Comparison of ENCODE assay signal across 2 cellular contexts in the genomic region with DNA sequence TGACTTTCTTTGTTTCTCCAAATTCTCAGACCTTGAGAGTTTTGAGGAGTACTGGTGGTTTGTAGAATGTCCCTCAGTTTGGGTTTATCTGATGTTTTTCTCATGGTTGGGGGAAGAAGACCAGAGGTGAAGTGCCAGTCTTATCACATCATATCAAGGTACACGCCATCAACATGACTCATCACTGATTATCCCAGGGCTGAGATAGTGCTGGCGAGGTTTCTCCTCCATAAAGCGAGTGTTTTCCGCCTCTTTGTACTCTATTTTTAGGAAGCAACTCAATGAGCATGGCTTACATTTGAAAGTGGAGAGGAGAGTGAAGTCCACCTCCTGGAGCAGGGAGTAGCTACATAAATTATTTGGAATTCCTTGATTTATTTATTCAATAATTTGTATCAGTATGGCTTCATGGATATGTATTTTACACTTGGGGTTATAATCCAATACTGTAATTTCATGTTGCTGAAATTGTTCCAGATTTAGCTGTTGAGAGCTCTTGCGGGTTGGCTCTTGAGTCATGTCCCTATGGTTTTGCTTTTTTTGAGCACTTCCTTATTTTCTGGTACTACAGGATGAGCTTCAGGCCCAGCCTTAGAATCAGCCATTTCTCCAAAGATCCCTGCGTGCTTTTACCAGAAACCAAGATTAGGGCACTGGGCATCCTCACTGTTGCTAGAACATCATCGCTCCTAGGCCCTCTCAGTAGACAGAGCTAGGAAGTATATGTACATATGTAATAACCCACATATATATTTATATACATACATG.
A peak's percentile ranks its signal among the peaks of the same experiment; 100 is the strongest.
TF ChIP-seq lines count a peak whose summit lies in the region.

No MANE protein-coding gene starts in this region.

TF ChIP-seq in HCT116, 20 proteins besides CTCF, POLR2A, EP300 and RAD21:
- TF ChIP-seq ZNF274 (IDR thresholded peaks at IDR 0.05; ENCODE audit: low read depth, low read length) (no peak), CBX3 (IDR thresholded peaks at IDR 0.05; ENCODE audit: low read depth) (peak; percentile 58; the same call in 1 of the 2 replicates), CEBPB (IDR thresholded peaks at IDR 0.05; ENCODE audit: low read depth) (no peak), EZH2phosphoT487 (IDR thresholded peaks at IDR 0.05; ENCODE audit: borderline replicate concordance) (no peak), JUND (IDR thresholded peaks at IDR 0.05) (peak; percentile 79), EZH2 (IDR thresholded peaks at IDR 0.05) (no peak), YY1 (IDR thresholded peaks at IDR 0.05; ENCODE audit: extremely low read depth, insufficient replicate concordance, low read depth, low read length) (no peak), SP1 (IDR thresholded peaks at IDR 0.05; ENCODE audit: low read depth) (peak; percentile 47), SIN3A (IDR thresholded peaks at IDR 0.05; ENCODE audit: low read depth) (no peak), FOSL1 (IDR thresholded peaks at IDR 0.05; ENCODE audit: low read depth) (peak; percentile 79), ELF1 (IDR thresholded peaks at IDR 0.05; ENCODE audit: borderline replicate concordance, low read depth) (no peak), ATF3 (IDR thresholded peaks at IDR 0.05) (peak; percentile 61), POLR2AphosphoS5 (IDR thresholded peaks at IDR 0.05; ENCODE audit: low read depth, low read length) (no peak)
- TF ChIP-seq, protein P1, sequence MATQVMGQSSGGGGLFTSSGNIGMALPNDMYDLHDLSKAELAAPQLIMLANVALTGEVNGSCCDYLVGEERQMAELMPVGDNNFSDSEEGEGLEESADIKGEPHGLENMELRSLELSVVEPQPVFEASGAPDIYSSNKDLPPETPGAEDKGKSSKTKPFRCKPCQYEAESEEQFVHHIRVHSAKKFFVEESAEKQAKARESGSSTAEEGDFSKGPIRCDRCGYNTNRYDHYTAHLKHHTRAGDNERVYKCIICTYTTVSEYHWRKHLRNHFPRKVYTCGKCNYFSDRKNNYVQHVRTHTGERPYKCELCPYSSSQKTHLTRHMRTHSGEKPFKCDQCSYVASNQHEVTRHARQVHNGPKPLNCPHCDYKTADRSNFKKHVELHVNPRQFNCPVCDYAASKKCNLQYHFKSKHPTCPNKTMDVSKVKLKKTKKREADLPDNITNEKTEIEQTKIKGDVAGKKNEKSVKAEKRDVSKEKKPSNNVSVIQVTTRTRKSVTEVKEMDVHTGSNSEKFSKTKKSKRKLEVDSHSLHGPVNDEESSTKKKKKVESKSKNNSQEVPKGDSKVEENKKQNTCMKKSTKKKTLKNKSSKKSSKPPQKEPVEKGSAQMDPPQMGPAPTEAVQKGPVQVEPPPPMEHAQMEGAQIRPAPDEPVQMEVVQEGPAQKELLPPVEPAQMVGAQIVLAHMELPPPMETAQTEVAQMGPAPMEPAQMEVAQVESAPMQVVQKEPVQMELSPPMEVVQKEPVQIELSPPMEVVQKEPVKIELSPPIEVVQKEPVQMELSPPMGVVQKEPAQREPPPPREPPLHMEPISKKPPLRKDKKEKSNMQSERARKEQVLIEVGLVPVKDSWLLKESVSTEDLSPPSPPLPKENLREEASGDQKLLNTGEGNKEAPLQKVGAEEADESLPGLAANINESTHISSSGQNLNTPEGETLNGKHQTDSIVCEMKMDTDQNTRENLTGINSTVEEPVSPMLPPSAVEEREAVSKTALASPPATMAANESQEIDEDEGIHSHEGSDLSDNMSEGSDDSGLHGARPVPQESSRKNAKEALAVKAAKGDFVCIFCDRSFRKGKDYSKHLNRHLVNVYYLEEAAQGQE (IDR thresholded peaks at IDR 0.05; ENCODE audit: low read depth), result no peak
- TF ChIP-seq, protein P2, sequence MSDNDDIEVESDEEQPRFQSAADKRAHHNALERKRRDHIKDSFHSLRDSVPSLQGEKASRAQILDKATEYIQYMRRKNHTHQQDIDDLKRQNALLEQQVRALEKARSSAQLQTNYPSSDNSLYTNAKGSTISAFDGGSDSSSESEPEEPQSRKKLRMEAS (IDR thresholded peaks at IDR 0.05), result 0 out of 2 replicates have a peak, but pooled peaks have one; percentile 33

TF ChIP-seq in K562, 482 proteins besides CTCF, POLR2A, EP300 and RAD21 (continues in another document):
- TF ChIP-seq, protein P3, sequence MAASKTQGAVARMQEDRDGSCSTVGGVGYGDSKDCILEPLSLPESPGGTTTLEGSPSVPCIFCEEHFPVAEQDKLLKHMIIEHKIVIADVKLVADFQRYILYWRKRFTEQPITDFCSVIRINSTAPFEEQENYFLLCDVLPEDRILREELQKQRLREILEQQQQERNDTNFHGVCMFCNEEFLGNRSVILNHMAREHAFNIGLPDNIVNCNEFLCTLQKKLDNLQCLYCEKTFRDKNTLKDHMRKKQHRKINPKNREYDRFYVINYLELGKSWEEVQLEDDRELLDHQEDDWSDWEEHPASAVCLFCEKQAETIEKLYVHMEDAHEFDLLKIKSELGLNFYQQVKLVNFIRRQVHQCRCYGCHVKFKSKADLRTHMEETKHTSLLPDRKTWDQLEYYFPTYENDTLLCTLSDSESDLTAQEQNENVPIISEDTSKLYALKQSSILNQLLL (CRISPR knock-in tag; IDR thresholded peaks at IDR 0.05; ENCODE audit: borderline replicate concordance), result no peak
- TF ChIP-seq ZBTB1 (CRISPR knock-in tag; IDR thresholded peaks at IDR 0.05; ENCODE audit: borderline replicate concordance, low read depth) (no peak), ATF3 (IDR thresholded peaks at IDR 0.05) (peak; percentile 82), ATF3 (CRISPR knock-in tag; conservative IDR thresholded peaks at IDR 0.05) (no peak), SPI1 (IDR thresholded peaks at IDR 0.05; ENCODE audit: borderline replicate concordance, low read depth, low read length) (peak; percentile 96), MLLT1 (IDR thresholded peaks at IDR 0.05) (no peak), HMBOX1 (IDR thresholded peaks at IDR 0.05) (no peak), RBBP5 (IDR thresholded peaks at IDR 0.05; ENCODE audit: borderline replicate concordance, insufficient read depth, low read length, poor library complexity, severe bottlenecking) (no peak), XRCC3 (IDR thresholded peaks at IDR 0.05) (no peak), CTBP1 (IDR thresholded peaks at IDR 0.05; ENCODE audit: borderline replicate concordance) (peak; percentile 70; the same call in 1 of the 2 replicates), NFIX (CRISPR knock-in tag; IDR thresholded peaks at IDR 0.05; ENCODE audit: low read depth) (no peak), ZNF212 (CRISPR knock-in tag; IDR thresholded peaks at IDR 0.05) (no peak), ZEB2 (IDR thresholded peaks at IDR 0.05) (peak; percentile 72), TEAD4 (IDR thresholded peaks at IDR 0.05; ENCODE audit: low read length) (peak; percentile 25; the same call in 1 of the 2 replicates), TEAD4 (CRISPR knock-in tag; IDR thresholded peaks at IDR 0.05; ENCODE audit: borderline replicate concordance) (no peak), ZZZ3 (IDR thresholded peaks at IDR 0.05) (no peak), FOS (IDR thresholded peaks at IDR 0.05; ENCODE audit: extremely low read depth, insufficient read length) (peak; percentile 27), ZNF766 (CRISPR knock-in tag; conservative IDR thresholded peaks at IDR 0.05) (peak; percentile 97), FOSL1 (tag; conservative IDR thresholded peaks at IDR 0.05) (peak; percentile 95), RCOR1 (IDR thresholded peaks at IDR 0.05; ENCODE audit: borderline replicate concordance in 1 of 2, low read depth in 2 of 2, low read length in 2 of 2) (0 out of 4 replicates have a peak, but pooled peaks of 1 of the 2 experiments have one; percentile 12), NFE2 (IDR thresholded peaks at IDR 0.05; ENCODE audit: low read depth) (peak; percentile 32; the same call in 1 of the 2 replicates), KLF16 (IDR thresholded peaks at IDR 0.05) (no peak), HLTF (IDR thresholded peaks at IDR 0.05) (no peak), NR2F6 (CRISPR knock-in tag; IDR thresholded peaks at IDR 0.05) (no peak), ARID1B (IDR thresholded peaks at IDR 0.05) (peak; percentile 68), DPF2 (IDR thresholded peaks at IDR 0.05) (peak; percentile 73), NFATC3 (IDR thresholded peaks at IDR 0.05) (no peak), CXXC5 (CRISPR knock-in tag; IDR thresholded peaks at IDR 0.05) (no peak), TSC22D4 (tag; IDR thresholded peaks at IDR 0.05) (no peak), ARNT (IDR thresholded peaks at IDR 0.05) (no peak), NFIC (IDR thresholded peaks at IDR 0.05) (no peak), ZFP1 (CRISPR knock-in tag; IDR thresholded peaks at IDR 0.05) (no peak), ZNF431 (CRISPR knock-in tag; IDR thresholded peaks at IDR 0.05) (no peak), NR4A1 (CRISPR knock-in tag; IDR thresholded peaks at IDR 0.05) (no peak), NR4A1 (tag; IDR thresholded peaks at IDR 0.05) (no peak)
- TF ChIP-seq, protein P4, sequence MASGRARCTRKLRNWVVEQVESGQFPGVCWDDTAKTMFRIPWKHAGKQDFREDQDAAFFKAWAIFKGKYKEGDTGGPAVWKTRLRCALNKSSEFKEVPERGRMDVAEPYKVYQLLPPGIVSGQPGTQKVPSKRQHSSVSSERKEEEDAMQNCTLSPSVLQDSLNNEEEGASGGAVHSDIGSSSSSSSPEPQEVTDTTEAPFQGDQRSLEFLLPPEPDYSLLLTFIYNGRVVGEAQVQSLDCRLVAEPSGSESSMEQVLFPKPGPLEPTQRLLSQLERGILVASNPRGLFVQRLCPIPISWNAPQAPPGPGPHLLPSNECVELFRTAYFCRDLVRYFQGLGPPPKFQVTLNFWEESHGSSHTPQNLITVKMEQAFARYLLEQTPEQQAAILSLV (tag; IDR thresholded peaks at IDR 0.05), result no peak
- TF ChIP-seq, protein P5, sequence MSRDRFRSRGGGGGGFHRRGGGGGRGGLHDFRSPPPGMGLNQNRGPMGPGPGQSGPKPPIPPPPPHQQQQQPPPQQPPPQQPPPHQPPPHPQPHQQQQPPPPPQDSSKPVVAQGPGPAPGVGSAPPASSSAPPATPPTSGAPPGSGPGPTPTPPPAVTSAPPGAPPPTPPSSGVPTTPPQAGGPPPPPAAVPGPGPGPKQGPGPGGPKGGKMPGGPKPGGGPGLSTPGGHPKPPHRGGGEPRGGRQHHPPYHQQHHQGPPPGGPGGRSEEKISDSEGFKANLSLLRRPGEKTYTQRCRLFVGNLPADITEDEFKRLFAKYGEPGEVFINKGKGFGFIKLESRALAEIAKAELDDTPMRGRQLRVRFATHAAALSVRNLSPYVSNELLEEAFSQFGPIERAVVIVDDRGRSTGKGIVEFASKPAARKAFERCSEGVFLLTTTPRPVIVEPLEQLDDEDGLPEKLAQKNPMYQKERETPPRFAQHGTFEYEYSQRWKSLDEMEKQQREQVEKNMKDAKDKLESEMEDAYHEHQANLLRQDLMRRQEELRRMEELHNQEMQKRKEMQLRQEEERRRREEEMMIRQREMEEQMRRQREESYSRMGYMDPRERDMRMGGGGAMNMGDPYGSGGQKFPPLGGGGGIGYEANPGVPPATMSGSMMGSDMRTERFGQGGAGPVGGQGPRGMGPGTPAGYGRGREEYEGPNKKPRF (IDR thresholded peaks at IDR 0.05; ENCODE audit: low read depth, low read length), result no peak
- TF ChIP-seq, protein P6, sequence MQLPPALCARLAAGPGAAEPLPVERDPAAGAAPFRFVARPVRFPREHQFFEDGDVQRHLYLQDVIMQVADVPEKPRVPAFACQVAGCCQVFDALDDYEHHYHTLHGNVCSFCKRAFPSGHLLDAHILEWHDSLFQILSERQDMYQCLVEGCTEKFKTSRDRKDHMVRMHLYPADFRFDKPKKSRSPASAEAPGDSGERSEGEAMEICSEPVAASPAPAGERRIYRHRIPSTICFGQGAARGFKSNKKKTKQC (CRISPR knock-in tag; IDR thresholded peaks at IDR 0.05), result no peak
- TF ChIP-seq, protein P7, sequence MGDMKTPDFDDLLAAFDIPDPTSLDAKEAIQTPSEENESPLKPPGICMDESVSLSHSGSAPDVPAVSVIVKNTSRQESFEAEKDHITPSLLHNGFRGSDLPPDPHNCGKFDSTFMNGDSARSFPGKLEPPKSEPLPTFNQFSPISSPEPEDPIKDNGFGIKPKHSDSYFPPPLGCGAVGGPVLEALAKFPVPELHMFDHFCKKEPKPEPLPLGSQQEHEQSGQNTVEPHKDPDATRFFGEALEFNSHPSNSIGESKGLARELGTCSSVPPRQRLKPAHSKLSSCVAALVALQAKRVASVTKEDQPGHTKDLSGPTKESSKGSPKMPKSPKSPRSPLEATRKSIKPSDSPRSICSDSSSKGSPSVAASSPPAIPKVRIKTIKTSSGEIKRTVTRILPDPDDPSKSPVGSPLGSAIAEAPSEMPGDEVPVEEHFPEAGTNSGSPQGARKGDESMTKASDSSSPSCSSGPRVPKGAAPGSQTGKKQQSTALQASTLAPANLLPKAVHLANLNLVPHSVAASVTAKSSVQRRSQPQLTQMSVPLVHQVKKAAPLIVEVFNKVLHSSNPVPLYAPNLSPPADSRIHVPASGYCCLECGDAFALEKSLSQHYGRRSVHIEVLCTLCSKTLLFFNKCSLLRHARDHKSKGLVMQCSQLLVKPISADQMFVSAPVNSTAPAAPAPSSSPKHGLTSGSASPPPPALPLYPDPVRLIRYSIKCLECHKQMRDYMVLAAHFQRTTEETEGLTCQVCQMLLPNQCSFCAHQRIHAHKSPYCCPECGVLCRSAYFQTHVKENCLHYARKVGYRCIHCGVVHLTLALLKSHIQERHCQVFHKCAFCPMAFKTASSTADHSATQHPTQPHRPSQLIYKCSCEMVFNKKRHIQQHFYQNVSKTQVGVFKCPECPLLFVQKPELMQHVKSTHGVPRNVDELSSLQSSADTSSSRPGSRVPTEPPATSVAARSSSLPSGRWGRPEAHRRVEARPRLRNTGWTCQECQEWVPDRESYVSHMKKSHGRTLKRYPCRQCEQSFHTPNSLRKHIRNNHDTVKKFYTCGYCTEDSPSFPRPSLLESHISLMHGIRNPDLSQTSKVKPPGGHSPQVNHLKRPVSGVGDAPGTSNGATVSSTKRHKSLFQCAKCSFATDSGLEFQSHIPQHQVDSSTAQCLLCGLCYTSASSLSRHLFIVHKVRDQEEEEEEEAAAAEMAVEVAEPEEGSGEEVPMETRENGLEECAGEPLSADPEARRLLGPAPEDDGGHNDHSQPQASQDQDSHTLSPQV (IDR thresholded peaks at IDR 0.05), result no peak
